ENCODE assay signal across 3 cellular contexts in genomic region chr15:89668174-89668573, GRCh38.
TF ChIP-seq lines count a peak whose summit lies in the region.

No MANE protein-coding gene starts in this region.

TF ChIP-seq in A549, 52 proteins besides CTCF, POLR2A, EP300 and RAD21:
- TF ChIP-seq FOXS1 (CRISPR knock-in tag; IDR thresholded peaks at IDR 0.05) (no peak), CEBPB (IDR thresholded peaks at IDR 0.05) (no peak), MAFK (IDR thresholded peaks at IDR 0.05; ENCODE audit: partially characterized antibody) (peak; percentile 89)

TF ChIP-seq in IMR-90, 13 proteins besides CTCF, POLR2A, EP300 and RAD21:
- no peak for TF ChIP-seq NFE2L2 (IDR thresholded peaks at IDR 0.05; ENCODE audit: low read depth, low read length)
- TF ChIP-seq RCOR1 (IDR thresholded peaks at IDR 0.05; ENCODE audit: insufficient replicate concordance, low read length) = no peak
- peak; percentile 77 for TF ChIP-seq MAFK (IDR thresholded peaks at IDR 0.05; ENCODE audit: low read depth, low read length)
- no peak for TF ChIP-seq USF2 (IDR thresholded peaks at IDR 0.05; ENCODE audit: low read depth, low read length)

TF ChIP-seq in K562, 482 proteins besides CTCF, POLR2A, EP300 and RAD21:
- TF ChIP-seq ZBTB9 (CRISPR knock-in tag; IDR thresholded peaks at IDR 0.05) (no peak), SP1 (CRISPR knock-in tag; IDR thresholded peaks at IDR 0.05) (no peak), ZNF174 (CRISPR knock-in tag; IDR thresholded peaks at IDR 0.05) (no peak), ZNF316 (IDR thresholded peaks at IDR 0.05) (peak; percentile 71), NCOA1 (IDR thresholded peaks at IDR 0.05; ENCODE audit: low read depth) (no peak), C11orf30 (IDR thresholded peaks at IDR 0.05; ENCODE audit: low read depth) (peak; percentile 39; the same call in 1 of the 2 replicates), MAFG (tag; conservative IDR thresholded peaks at IDR 0.05) (peak; percentile 31; the same call in 1 of the 2 replicates), KLF16 (IDR thresholded peaks at IDR 0.05) (no peak), PHB2 (IDR thresholded peaks at IDR 0.05; ENCODE audit: low read depth) (no peak), GABPB2 (CRISPR knock-in tag; conservative IDR thresholded peaks at IDR 0.05) (no peak), SAFB (IDR thresholded peaks at IDR 0.05; ENCODE audit: borderline replicate concordance, low read depth, low read length) (no peak), ZNF449 (CRISPR knock-in tag; IDR thresholded peaks at IDR 0.05) (no peak), HNRNPL (IDR thresholded peaks at IDR 0.05; ENCODE audit: low read depth, low read length) (no peak), ZFP36 (IDR thresholded peaks at IDR 0.05; ENCODE audit: low read depth, low read length, partially characterized antibody) (no peak), ZC3H8 (IDR thresholded peaks at IDR 0.05) (no peak), ELF4 (CRISPR knock-in tag; IDR thresholded peaks at IDR 0.05) (no peak), ELF2 (CRISPR knock-in tag; IDR thresholded peaks at IDR 0.05) (no peak), MAFK (IDR thresholded peaks at IDR 0.05; ENCODE audit: low read length) (peak; percentile 28; the same call in 1 of the 2 replicates), MXI1 (IDR thresholded peaks at IDR 0.05; ENCODE audit: low read depth, low read length) (no peak), RBFOX2 (IDR thresholded peaks at IDR 0.05; ENCODE audit: low read depth, low read length) (no peak), NCOR1 (IDR thresholded peaks at IDR 0.05) (no peak), PPARD (CRISPR knock-in tag; IDR thresholded peaks at IDR 0.05) (no peak), MEF2A (IDR thresholded peaks at IDR 0.05; ENCODE audit: control insufficient read depth, low read depth, low read length) (no peak), HBP1 (CRISPR knock-in tag; IDR thresholded peaks at IDR 0.05) (no peak)
